ENCODE assay signal across 17 cellular contexts in the genomic region with DNA sequence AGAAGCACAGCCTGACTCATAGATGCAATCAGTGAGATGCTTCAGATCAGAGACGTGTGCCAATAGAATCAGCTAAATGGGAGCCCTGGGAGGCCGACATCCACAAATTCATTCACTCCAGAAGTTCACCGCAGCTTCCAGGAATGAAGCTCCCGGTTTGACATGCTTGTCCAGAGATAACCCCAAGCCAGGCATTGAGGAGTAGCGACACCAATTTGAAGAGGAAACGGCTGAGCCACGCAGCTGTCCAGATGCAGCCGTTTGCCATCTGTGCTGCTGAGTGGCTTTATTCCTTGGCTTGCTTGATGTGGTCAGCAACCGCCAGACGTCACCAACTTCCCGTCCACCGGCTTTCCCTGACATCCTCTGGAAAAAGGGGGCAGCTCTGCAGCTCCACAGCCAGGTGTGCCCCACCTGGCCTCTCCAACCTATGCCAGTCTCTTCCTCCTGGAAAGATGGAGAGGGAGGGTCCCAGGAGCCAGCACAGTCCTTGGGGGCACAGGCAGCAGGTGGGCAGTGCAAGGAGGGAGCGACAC.
A peak's percentile ranks its signal among the peaks of the same experiment; 100 is the strongest.
DNase-seq lines count a peak whose midpoint lies in the region; ATAC-seq lines count a peak whose summit lies in the region.
"Had no signal": no experiment of that assay in that cellular context is flagged by ENCODE, and none has a peak within 500 bp of the region (broad histone marks: within the 10 kb centered on the region; RNA-seq: fewer than 3 reads in every experiment).

No MANE protein-coding gene starts in this region.

- no peak overlapping the region for H3K23ac ChIP-seq in neuronal stem cell (ENCODE audit: low read depth, low read length, poor library complexity)

- H2AFZ ChIP-seq in neuronal stem cell (ENCODE audit: low read length) = no peak overlapping the region

- H3K9ac ChIP-seq in neuronal stem cell (ENCODE audit: low read depth, low read length, poor library complexity) = no peak overlapping the region

- no peak overlapping the region for H2BK120ac ChIP-seq in neuronal stem cell (ENCODE audit: low read depth, low read length)

- H3K27ac ChIP-seq in neuronal stem cell (replicated peaks; ENCODE audit: low read length) = no peak overlapping the region

- H2BK15ac ChIP-seq in neuronal stem cell (ENCODE audit: low read length) = no peak overlapping the region

- ATAC-seq in HG03378 (IDR thresholded peaks at IDR 0.05; ENCODE audit: unreplicated experiment) = no peak
- ATAC-seq: K562 had no signal

- no CpG with 5 or more reads among the region's 13 CpGs for WGBS in neuronal stem cell (ENCODE audit: extremely low coverage in 2 of 2, insufficient read length in 2 of 2, insufficient replicate concordance in 1 of 2), 2 donors

- no peak overlapping the region for H2BK12ac ChIP-seq in neuronal stem cell (ENCODE audit: low read length)

- H3K79me1 ChIP-seq in neuronal stem cell (ENCODE audit: low read depth, low read length) = no peaks in the 10 kb centered on the region

- H3K4me2 ChIP-seq in neuronal stem cell (ENCODE audit: insufficient read depth, low read length, poor library complexity, severe bottlenecking) = no peak overlapping the region

- H3K9me3 ChIP-seq in neuronal stem cell (replicated peaks in 1 of 2; ENCODE audit: control insufficient read depth in 2 of 2, insufficient read depth in 1 of 2, low read depth in 1 of 2, low read length in 2 of 2) = no peaks in the 10 kb centered on the region
- H3K9me3 ChIP-seq: HAP-1 had no signal

- H3K14ac ChIP-seq in neuronal stem cell (ENCODE audit: low read length) = no peak overlapping the region

- no peak overlapping the region for H2AK5ac ChIP-seq in neuronal stem cell (ENCODE audit: low read depth, low read length)

- peaks cover 0 to 7% (median 0%) of the 10 kb centered on the region in 3 experiments for H3K27me3 ChIP-seq in neuronal stem cell (ENCODE audit: control insufficient read depth in 3 of 3, insufficient read depth in 3 of 3, low read depth in 1 of 3, low read length in 3 of 3)

- no peaks in the 10 kb centered on the region for H3K36me3 ChIP-seq in neuronal stem cell (replicated peaks in 1 of 2; ENCODE audit: control insufficient read depth in 2 of 2, insufficient read depth in 2 of 2, low read length in 2 of 2)
- H3K36me3 ChIP-seq: HAP-1 had no signal

- no peak overlapping the region for H3K4ac ChIP-seq in neuronal stem cell (ENCODE audit: low read length)

- H4K91ac ChIP-seq in neuronal stem cell (ENCODE audit: low read depth, low read length, poor library complexity) = no peak overlapping the region

- H3K4me3 ChIP-seq in neuronal stem cell (ENCODE audit: low read length in 2 of 2) = no peak overlapping the region
- H3K4me3 ChIP-seq: HAP-1, K562 had no signal

- peak overlapping the region; percentile 21 for H3K18ac ChIP-seq in neuronal stem cell (ENCODE audit: low read length)

- no peak overlapping the region for H2BK5ac ChIP-seq in neuronal stem cell (ENCODE audit: low read length)

- DNase-seq in DMS53 (lab: John Stamatoyannopoulos, UW) (peak; percentile 43), DMS53 treated with DMSO at 0.1 percent for 48 hours (lab: John Stamatoyannopoulos, UW; ENCODE audit: unreplicated experiment) (no peak), H4 (ENCODE audit: low spot score) (peak; percentile 9), NCI-H524 treated with DMSO at 0.1 percent for 48 hours (lab: John Stamatoyannopoulos, UW) (peak; percentile 45), neuronal stem cell (ENCODE audit: low spot score) (no peak), DMS79 (lab: John Stamatoyannopoulos, UW) (no peak), globus pallidus (ENCODE audit: low spot score) (no peak)
- DNase-seq: 8988T; AML-193; C1 segment of cervical spinal cord; Calu3; CD4-positive, alpha-beta T cell; EL; GOT3 had no signal

- no peak overlapping the region for H4K8ac ChIP-seq in neuronal stem cell (ENCODE audit: low read depth, low read length)

- peaks cover 3 to 11% of the 10 kb centered on the region in 2 donors for H3K4me1 ChIP-seq in neuronal stem cell (ENCODE audit: control insufficient read depth in 2 of 2, insufficient read depth in 1 of 2, low read depth in 1 of 2, low read length in 2 of 2)
- H3K4me1 ChIP-seq: HAP-1 had no signal

Comparison
In these comparisons a context has a peak if more than half of its experiments do, and no peak if none do; other contexts are left out.
1. DNase-seq: peak in DMS53 (single experiment), H4 (single experiment) and NCI-H524 treated with DMSO at 0.1 percent for 48 hours (single experiment); none in DMS53 treated with DMSO at 0.1 percent for 48 hours (single experiment), neuronal stem cell (single experiment), DMS79 (single experiment) and globus pallidus (single experiment).